In the genomic region with DNA sequence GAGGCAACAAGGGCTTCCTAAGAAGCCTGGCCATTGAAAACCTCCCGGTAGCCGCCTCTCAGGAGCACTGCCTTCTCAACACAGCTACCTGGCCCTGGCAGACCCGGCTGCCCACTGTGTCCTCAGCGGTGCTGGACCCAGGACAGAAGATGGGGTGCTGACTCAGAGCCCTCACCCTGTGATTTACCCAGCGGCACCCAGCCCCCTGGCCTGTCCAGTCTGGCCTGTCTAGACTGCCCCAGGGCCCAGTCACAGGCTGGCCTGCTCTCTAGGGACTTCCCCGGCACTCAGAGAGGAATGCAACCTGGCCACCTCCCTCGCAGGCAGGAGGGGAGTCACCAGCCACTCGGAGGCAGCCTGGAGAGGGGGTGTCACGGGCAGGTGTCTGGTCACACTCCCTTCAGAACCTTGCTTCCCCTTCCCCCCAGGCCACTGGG, we compare ENCODE assay signal across 1 cellular context.
TF ChIP-seq lines count a peak whose summit lies in the region.

No MANE protein-coding gene starts in this region.

TF ChIP-seq in HepG2, 621 proteins besides CTCF, POLR2A, EP300 and RAD21:
- TF ChIP-seq TBX3 (IDR thresholded peaks at IDR 0.05; ENCODE audit: borderline replicate concordance) (no peak), ZSCAN5A (CRISPR knock-in tag; IDR thresholded peaks at IDR 0.05; ENCODE audit: borderline replicate concordance) (no peak), ZNF234 (CRISPR knock-in tag; conservative IDR thresholded peaks at IDR 0.05) (no peak), ADNP (CRISPR knock-in tag; IDR thresholded peaks at IDR 0.05) (no peak), SKI (IDR thresholded peaks at IDR 0.05; ENCODE audit: partially characterized antibody) (peak; percentile 17), ZNF773 (CRISPR knock-in tag; IDR thresholded peaks at IDR 0.05; ENCODE audit: borderline replicate concordance) (no peak), ZNF788 (CRISPR knock-in tag; IDR thresholded peaks at IDR 0.05; ENCODE audit: borderline replicate concordance) (no peak), HNRNPLL (IDR thresholded peaks at IDR 0.05; ENCODE audit: low read depth, low read length, poor library complexity, severe bottlenecking) (peak; percentile 34), ARNT2 (CRISPR knock-in tag; IDR thresholded peaks at IDR 0.05; ENCODE audit: low read depth) (no peak), ONECUT2 (CRISPR knock-in tag; IDR thresholded peaks at IDR 0.05) (no peak), AGO2 (optimal IDR thresholded peaks at IDR 0.05; ENCODE audit: low read depth, low read length) (peak; percentile 65), YEATS4 (CRISPR knock-in tag; IDR thresholded peaks at IDR 0.05; ENCODE audit: borderline replicate concordance) (no peak), JUND (CRISPR knock-in tag; IDR thresholded peaks at IDR 0.05) (no peak), ASH2L (IDR thresholded peaks at IDR 0.05; ENCODE audit: insufficient read length, low read depth, low read length) (no peak), FOXK1 (CRISPR knock-in tag; IDR thresholded peaks at IDR 0.05; ENCODE audit: borderline replicate concordance, low read depth) (no peak), RBM22 (optimal IDR thresholded peaks at IDR 0.05; ENCODE audit: low read length) (peak; percentile 19)
- TF ChIP-seq, protein P1, sequence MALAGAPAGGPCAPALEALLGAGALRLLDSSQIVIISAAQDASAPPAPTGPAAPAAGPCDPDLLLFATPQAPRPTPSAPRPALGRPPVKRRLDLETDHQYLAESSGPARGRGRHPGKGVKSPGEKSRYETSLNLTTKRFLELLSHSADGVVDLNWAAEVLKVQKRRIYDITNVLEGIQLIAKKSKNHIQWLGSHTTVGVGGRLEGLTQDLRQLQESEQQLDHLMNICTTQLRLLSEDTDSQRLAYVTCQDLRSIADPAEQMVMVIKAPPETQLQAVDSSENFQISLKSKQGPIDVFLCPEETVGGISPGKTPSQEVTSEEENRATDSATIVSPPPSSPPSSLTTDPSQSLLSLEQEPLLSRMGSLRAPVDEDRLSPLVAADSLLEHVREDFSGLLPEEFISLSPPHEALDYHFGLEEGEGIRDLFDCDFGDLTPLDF (CRISPR knock-in tag; IDR thresholded peaks at IDR 0.05) = no peak
